ENCODE assay signal across 12 cellular contexts in genomic region chr1:177274687-177275211, GRCh38.
DNase-seq lines count a peak whose midpoint lies in the region; ATAC-seq and TF ChIP-seq lines count a peak whose summit lies in the region.
"Had no signal": no experiment of that assay in that cellular context is flagged by ENCODE, and none has a peak within 500 bp of the region (broad histone marks: within the 10 kb centered on the region; RNA-seq: fewer than 3 reads in every experiment).

No MANE protein-coding gene starts in this region.

- peak; percentile 60 for DNase-seq in H4 (ENCODE audit: low spot score)
- peak; percentile 90 for DNase-seq in adipocyte (ENCODE audit: low read depth)
- DNase-seq in right cardiac atrium: peak; percentile 33 to 68 (median 59)
- no peak for DNase-seq in spleen
- no peak for DNase-seq in GM19240 (ENCODE audit: insufficient read length, low spot score)
- DNase-seq in retina: no peak
- DNase-seq: activated T-cell treated with anti-CD3 and anti-CD28 coated beads, Interleukin-2, amount 50 U/mL, for 24 hours; NCI-H69; occipital lobe; T-helper 9 cell had no signal

- H3K4me1 ChIP-seq in adipocyte (ENCODE audit: control insufficient read depth, insufficient read depth, low read length) (peaks cover 16% of the 10 kb centered on the region), right cardiac atrium (ENCODE audit: control insufficient read depth, insufficient read depth, low read length) (peaks cover 3% of the 10 kb centered on the region), spleen (peaks cover 0 to 26% (median 9%) of the 10 kb centered on the region in 6 donors)

- WGBS in right cardiac atrium: 9% methylated on average over 5 of the region's 5 CpGs
- 46 to 62% (median 55%) methylated on average over 5 of the region's 5 CpGs for WGBS in spleen, 5 donors

- H3K9me3 ChIP-seq in adipocyte (ENCODE audit: control insufficient read depth, low read length) (no peaks in the 10 kb centered on the region), right cardiac atrium (ENCODE audit: control insufficient read depth, low read length) (no peaks in the 10 kb centered on the region), spleen (no peaks in the 10 kb centered on the region)

- H3K36me3 ChIP-seq in adipocyte (ENCODE audit: control insufficient read depth, insufficient read depth, low read length, severe bottlenecking) (no peaks in the 10 kb centered on the region), spleen (no peaks in the 10 kb centered on the region)

- H3K27me3 ChIP-seq in adipocyte (replicated peaks; ENCODE audit: control insufficient read depth, insufficient read depth, low read length) (peaks cover 19% of the 10 kb centered on the region), right cardiac atrium (ENCODE audit: control insufficient read depth, insufficient read depth) (no peaks in the 10 kb centered on the region), spleen (replicated peaks in 1 of 7) (no peaks in the 10 kb centered on the region)

- TF ChIP-seq CTCF in spleen (IDR thresholded peaks at IDR 0.05 in 8 of 11, conservative IDR thresholded peaks at IDR 0.05 in 3 of 11): no peak

- peak overlapping the region; percentile 56 for H3K27ac ChIP-seq in right cardiac atrium (ENCODE audit: low read length)
- peak overlapping the region in 5 of 8 donors; percentile 11 to 35 (median 30) for H3K27ac ChIP-seq in spleen

- H3K4me3 ChIP-seq in adipocyte (ENCODE audit: low read length) (peak overlapping the region; percentile 28), right cardiac atrium (ENCODE audit: low read length) (no peak overlapping the region), spleen (no peak overlapping the region)

- intact Hi-C loops in right cardiac atrium (cut with DNase I) (no loop called here), spleen (cut with DNase I; ENCODE audit: low total_unique reads) (no loop called here)

- ATAC-seq in right cardiac atrium (peak; percentile 77 to 89), HG02870 (IDR thresholded peaks at IDR 0.05; ENCODE audit: unreplicated experiment) (no peak), GM21619 (IDR thresholded peaks at IDR 0.05; ENCODE audit: unreplicated experiment) (no peak)

- no peak for TF ChIP-seq POLR2A in spleen (IDR thresholded peaks at IDR 0.05)

- no peak overlapping the region for H3K9ac ChIP-seq in adipocyte (ENCODE audit: low read length)

Comparison
In these comparisons a context has a peak if more than half of its experiments do, and no peak if none do; other contexts are left out.
1. DNase-seq: peak in H4 (single experiment), adipocyte (single experiment) and right cardiac atrium (3 of 3); none in spleen (single experiment), GM19240 (single experiment) and retina (single experiment).
2. ATAC-seq: peak in right cardiac atrium (2 of 2); none in HG02870 (single experiment) and GM21619 (single experiment).